In the genomic region with DNA sequence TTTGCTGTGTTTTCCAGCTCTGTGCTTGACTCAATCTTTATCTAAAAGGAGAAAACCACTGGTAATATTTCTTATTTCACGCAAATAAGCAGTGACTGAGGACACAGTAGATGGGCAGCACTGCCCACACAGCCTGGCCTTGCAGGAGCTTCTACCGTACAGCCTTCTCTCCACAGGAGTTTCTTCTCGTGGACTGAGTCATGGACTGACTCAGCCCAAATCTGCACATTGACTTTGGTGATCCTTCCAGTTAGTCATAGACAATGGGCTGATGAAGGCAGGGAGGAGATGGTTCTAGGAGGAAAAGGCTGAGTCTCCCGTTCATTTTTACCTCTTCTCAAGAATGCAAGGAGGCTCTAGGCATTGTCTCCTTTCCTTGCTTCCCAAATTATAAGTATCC, we compare ENCODE assay signal across 10 cellular contexts.
DNase-seq lines count a peak whose midpoint lies in the region; ATAC-seq, FAIRE-seq and TF ChIP-seq lines count a peak whose summit lies in the region.
"Had no signal": no experiment of that assay in that cellular context is flagged by ENCODE, and none has a peak within 500 bp of the region (broad histone marks: within the 10 kb centered on the region; RNA-seq: fewer than 3 reads in every experiment).

No MANE protein-coding gene starts in this region.

- H3K27ac ChIP-seq in left ventricle myocardium inferior (replicated peaks) = peak overlapping the region; percentile 18
- peak overlapping the region; percentile 87 for H3K27ac ChIP-seq in angular gyrus (ENCODE audit: low read depth, low read length)

- no peak overlapping the region for H3K4me3 ChIP-seq in left ventricle myocardium inferior

- intact Hi-C loops in left ventricle myocardium inferior (cut with micrococcal nuclease) (no loop called here), Right ventricle myocardium inferior (cut with DNase I) (no loop called here)

- H3K27ac Mint-ChIP-seq in glutamatergic neuron (ENCODE audit: unreplicated experiment) = peak overlapping the region; percentile 4

- no peak overlapping the region for H3K4me3 Mint-ChIP-seq in glutamatergic neuron (ENCODE audit: unreplicated experiment)

- ATAC-seq in Right ventricle myocardium inferior (no peak), GM19467 (IDR thresholded peaks at IDR 0.05; ENCODE audit: unreplicated experiment) (no peak), HG02642 (IDR thresholded peaks at IDR 0.05; ENCODE audit: poor library complexity, unreplicated experiment) (no peak)
- ATAC-seq: left colon had no signal

- H3K4me1 Mint-ChIP-seq in glutamatergic neuron (ENCODE audit: low read depth, unreplicated experiment) = peaks cover 19% of the 10 kb centered on the region

- no peak for DNase-seq in left ventricle myocardium inferior
- no peak for DNase-seq in Right ventricle myocardium inferior (ENCODE audit: missing footprints)
- no peak for DNase-seq in glutamatergic neuron
- DNase-seq in urothelium cell line (ENCODE audit: low spot score) = peak; percentile 60
- DNase-seq in NCI-H82 treated with DMSO at 0.1 percent for 48 hours (lab: John Stamatoyannopoulos, UW; ENCODE audit: unreplicated experiment) = no peak
- DNase-seq: left colon, T-helper 9 cell had no signal

- TF ChIP-seq CTCF in left ventricle myocardium inferior (IDR thresholded peaks at IDR 0.05; ENCODE audit: borderline replicate concordance) = no peak
- no peak for TF ChIP-seq CTCF in glutamatergic neuron (IDR thresholded peaks at IDR 0.05; ENCODE audit: partially characterized antibody, unreplicated experiment)

- no peaks in the 10 kb centered on the region for H3K9me3 ChIP-seq in left ventricle myocardium inferior (replicated peaks)

- peaks cover 43% of the 10 kb centered on the region for H3K36me3 ChIP-seq in left ventricle myocardium inferior

- H3K36me3 Mint-ChIP-seq in glutamatergic neuron (ENCODE audit: unreplicated experiment) = no peaks in the 10 kb centered on the region

- FAIRE-seq in urothelium cell line (lab: Jason Lieb, UNC) = no peak

- H3K4me1 ChIP-seq in left ventricle myocardium inferior = peaks cover 9% of the 10 kb centered on the region

- peaks cover 5% of the 10 kb centered on the region for H3K27me3 Mint-ChIP-seq in glutamatergic neuron (ENCODE audit: unreplicated experiment)

- H3K27me3 ChIP-seq in left ventricle myocardium inferior (ENCODE audit: low read depth) = no peaks in the 10 kb centered on the region

- H3K9me3 Mint-ChIP-seq in glutamatergic neuron (ENCODE audit: unreplicated experiment) = peaks cover 6% of the 10 kb centered on the region
